ENCODE assay signal across 11 cellular contexts in genomic region chr2:241546771-241547498, GRCh38. TPM values are rescaled to one million over a fixed set of nuclear protein-coding genes. Genes with fewer than 3 reads are reported as not detected.
DNase-seq lines count a peak whose midpoint lies in the region; ATAC-seq, FAIRE-seq and TF ChIP-seq lines count a peak whose summit lies in the region.
"Had no signal": no experiment of that assay in that cellular context is flagged by ENCODE, and none has a peak within 500 bp of the region (broad histone marks: within the 10 kb centered on the region; RNA-seq: fewer than 3 reads in every experiment).

No MANE protein-coding gene starts in this region.

- TF ChIP-seq CTCF in bronchial epithelial cell (IDR thresholded peaks at IDR 0.05; ENCODE audit: insufficient read depth, low read length, severe bottlenecking) (no peak), thyroid gland (IDR thresholded peaks at IDR 0.05) (no peak)

- peaks cover 7 to 17% of the 10 kb centered on the region in 2 donors for H3K4me1 ChIP-seq in thyroid gland

- WGBS in thyroid gland, 2 donors: 45 to 58% methylated on average over 25 of the region's 25 CpGs

- ATAC-seq in HG02798 (IDR thresholded peaks at IDR 0.05; ENCODE audit: poor library complexity, unreplicated experiment): no peak

- POLR2A ChIA-PET in HEK293T (lab: Yijun Ruan, JAX): no interaction called here

- FAIRE-seq in bronchial epithelial cell (lab: Jason Lieb, UNC): no peak

- H3K4me3 ChIP-seq in bronchial epithelial cell (ENCODE audit: low read depth, low read length): no peak overlapping the region
- H3K4me3 ChIP-seq in thyroid gland (replicated peaks in 1 of 3): no peak overlapping the region

- H3K9me3 ChIP-seq in thyroid gland: no peaks in the 10 kb centered on the region

- intact Hi-C loops in thyroid gland (cut with DNase I): no loop called here

- CTCF ChIA-PET in HEK293T (lab: Yijun Ruan, JAX): interaction anchor here (1.0 kb wide), 1 partner anchor 11 kb away, joined by 3 read pairs; no protein-coding TSS in a partner anchor

- H3K36me3 ChIP-seq in bronchial epithelial cell (ENCODE audit: control insufficient read depth, insufficient read depth, low read length) (no peaks in the 10 kb centered on the region), thyroid gland (no peaks in the 10 kb centered on the region)

- DNase-seq in 8988T (peak; percentile 79), HEK293T (ENCODE audit: extremely low spot score) (no peak), bronchial epithelial cell (ENCODE audit: low read depth) (peak; percentile 52), kidney tubule cell (ENCODE audit: low spot score) (peak; percentile 96), thyroid gland (no peak), NCI-H128 (lab: John Stamatoyannopoulos, UW; ENCODE audit: unreplicated experiment) (no peak), KG1 (lab: John Stamatoyannopoulos, UW) (no peak)
- DNase-seq: activated CD4-positive, alpha-beta T cell treated with anti-CD3 and anti-CD28 coated beads, Interleukin-2, amount 50 U/mL, for 48 hours; CD4-positive, alpha-beta T cell; NCI-H446 had no signal

- no peak overlapping the region for H3K27ac ChIP-seq in thyroid gland

- H3K27me3 ChIP-seq in bronchial epithelial cell (ENCODE audit: control insufficient read depth, insufficient read depth, low read length): peaks cover 2% of the 10 kb centered on the region
- no peaks in the 10 kb centered on the region for H3K27me3 ChIP-seq in thyroid gland

- TF ChIP-seq POLR2A in thyroid gland (IDR thresholded peaks at IDR 0.05): no peak

TF ChIP-seq in HEK293T, 16 proteins besides CTCF, POLR2A, EP300 and RAD21:
- TF ChIP-seq, protein P1, sequence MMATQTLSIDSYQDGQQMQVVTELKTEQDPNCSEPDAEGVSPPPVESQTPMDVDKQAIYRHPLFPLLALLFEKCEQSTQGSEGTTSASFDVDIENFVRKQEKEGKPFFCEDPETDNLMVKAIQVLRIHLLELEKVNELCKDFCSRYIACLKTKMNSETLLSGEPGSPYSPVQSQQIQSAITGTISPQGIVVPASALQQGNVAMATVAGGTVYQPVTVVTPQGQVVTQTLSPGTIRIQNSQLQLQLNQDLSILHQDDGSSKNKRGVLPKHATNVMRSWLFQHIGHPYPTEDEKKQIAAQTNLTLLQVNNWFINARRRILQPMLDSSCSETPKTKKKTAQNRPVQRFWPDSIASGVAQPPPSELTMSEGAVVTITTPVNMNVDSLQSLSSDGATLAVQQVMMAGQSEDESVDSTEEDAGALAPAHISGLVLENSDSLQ (IDR thresholded peaks at IDR 0.05): peak; percentile 69; the same call in 1 of the 2 replicates
- TF ChIP-seq BHLHE40 (IDR thresholded peaks at IDR 0.05; ENCODE audit: borderline replicate concordance) (no peak), L3MBTL2 (conservative IDR thresholded peaks at IDR 0.05) (peak; percentile 76)

RNA-seq across cellular contexts. Expression of gene BOK, which starts 11.6 kb away (rescaled TPM):
- total RNA-seq in bronchial epithelial cell (18.4 and 19.5 TPM in 2 replicates), thyroid gland (10 to 100 TPM; 22.2 to 32.1 (median 27.0) TPM)
- total RNA-seq: CD4-positive, alpha-beta T cell had no signal

RNA-seq across cellular contexts. Expression of gene STK25, which starts 38.6 kb away (rescaled TPM):
- 196 and 218 TPM in 2 replicates for total RNA-seq in bronchial epithelial cell
- total RNA-seq in thyroid gland: 100 to 1,000 TPM; 236 to 364 (median 266) TPM

Comparison
In these comparisons a context has a peak if more than half of its experiments do, and no peak if none do; other contexts are left out.
1. DNase-seq: peak in 8988T (single experiment), bronchial epithelial cell (single experiment) and kidney tubule cell (single experiment); none in HEK293T (single experiment), thyroid gland (0 of 2), NCI-H128 (single experiment) and KG1 (single experiment).